In genomic region chr11:69518081-69518950, GRCh38 we compare ENCODE assay signal across 25 cellular contexts. TPM values are rescaled to one million over a fixed set of nuclear protein-coding genes. Genes with fewer than 3 reads are reported as not detected.
DNase-seq lines count a peak whose midpoint lies in the region; ATAC-seq and TF ChIP-seq lines count a peak whose summit lies in the region.
"Had no signal": no experiment of that assay in that cellular context is flagged by ENCODE, and none has a peak within 500 bp of the region (broad histone marks: within the 10 kb centered on the region; RNA-seq: fewer than 3 reads in every experiment).

No MANE protein-coding gene starts in this region.

- ATAC-seq in activated T-helper 17 cell treated with anti-CD3 and anti-CD28 coated beads, Interleukin-2, amount 50 U/mL, for 72 hours (replicated peaks), result no peak
- ATAC-seq in GM21515 (IDR thresholded peaks at IDR 0.05; ENCODE audit: unreplicated experiment), result no peak
- ATAC-seq: gastrocnemius medialis, T-cell had no signal

- H3K4me3 Mint-ChIP-seq in activated T-helper 17 cell treated with anti-CD3 and anti-CD28 coated beads, Interleukin-2, amount 50 U/mL, for 72 hours, result no peak overlapping the region
- H3K4me3 Mint-ChIP-seq: activated naive CD8-positive, alpha-beta T cell treated with anti-CD3 and anti-CD28 coated beads, Interleukin-2, amount 10 ng/mL, durations not matched to agents 7 days and 5 days; H9; T-cell had no signal

- TF ChIP-seq CTCF in AG10803 (conservative IDR thresholded peaks at IDR 0.05; ENCODE audit: low read length) (no peak), cardiac fibroblast (IDR thresholded peaks at IDR 0.05; ENCODE audit: low read depth, low read length) (no peak)

- peaks cover 29% of the 10 kb centered on the region for H3K27me3 Mint-ChIP-seq in activated T-helper 17 cell treated with anti-CD3 and anti-CD28 coated beads, Interleukin-2, amount 50 U/mL, for 72 hours

- H3K9me3 Mint-ChIP-seq in activated T-helper 17 cell treated with anti-CD3 and anti-CD28 coated beads, Interleukin-2, amount 50 U/mL, for 72 hours, result peaks cover 11% of the 10 kb centered on the region

- DNase-seq in AG10803 (ENCODE audit: low read depth), result peak; percentile 93
- peak; percentile 86 for DNase-seq in HT1080 (ENCODE audit: low read depth)
- peak; percentile 88 to 98 for DNase-seq in cardiac fibroblast (ENCODE audit: low read depth in 2 of 2)
- peak; percentile 71 for DNase-seq in non-pigmented ciliary epithelial cell (ENCODE audit: low read depth)
- no peak for DNase-seq in foreskin melanocyte
- DNase-seq in DMS53 (lab: John Stamatoyannopoulos, UW), result no peak
- DNase-seq: activated CD8-positive, alpha-beta memory T cell treated with anti-CD3 and anti-CD28 coated beads for 24 hours; activated naive CD8-positive, alpha-beta T cell treated with anti-CD3 and anti-CD28 coated beads, Interleukin-2, amount 10 ng/mL, durations not matched to agents 7 days and 5 days; cerebellar nuclear complex; gastrocnemius medialis; H9; NCI-H146; NCI-H446; ovary; Right ventricle myocardium superior; sigmoid colon; stimulated activated CD4-positive, alpha-beta T cell treated with anti-CD3 and anti-CD28 coated beads, Interleukin-2, amount 100 ng/mL, for 48 hours; T-cell; uterus had no signal

- H3K27ac Mint-ChIP-seq in activated T-helper 17 cell treated with anti-CD3 and anti-CD28 coated beads, Interleukin-2, amount 50 U/mL, for 72 hours, result no peak overlapping the region
- H3K27ac Mint-ChIP-seq: activated naive CD8-positive, alpha-beta T cell treated with anti-CD3 and anti-CD28 coated beads, Interleukin-2, amount 10 ng/mL, durations not matched to agents 7 days and 5 days; H9; T-cell had no signal

- H3K4me3 ChIP-seq in AG10803 (ENCODE audit: low read length) (no peak overlapping the region), cardiac fibroblast (replicated peaks in 1 of 2; ENCODE audit: low read depth in 2 of 2, low read length in 2 of 2) (no peak overlapping the region)
- H3K4me3 ChIP-seq: gastrocnemius medialis, ovary, sigmoid colon, uterus had no signal

- no peaks in the 10 kb centered on the region for H3K36me3 Mint-ChIP-seq in activated T-helper 17 cell treated with anti-CD3 and anti-CD28 coated beads, Interleukin-2, amount 50 U/mL, for 72 hours (ENCODE audit: low read depth)
- H3K36me3 Mint-ChIP-seq: T-cell had no signal

- H3K4me1 Mint-ChIP-seq in activated T-helper 17 cell treated with anti-CD3 and anti-CD28 coated beads, Interleukin-2, amount 50 U/mL, for 72 hours, result no peaks in the 10 kb centered on the region
- H3K4me1 Mint-ChIP-seq: activated naive CD8-positive, alpha-beta T cell treated with anti-CD3 and anti-CD28 coated beads, Interleukin-2, amount 10 ng/mL, durations not matched to agents 7 days and 5 days; T-cell had no signal

RNA-seq across cellular contexts. Expression of gene LINC01488, which starts 36.9 kb away (rescaled TPM):
- not detected in 2 replicates for total RNA-seq in HT1080 (2014; rRNA removed; shearing (Covaris generic))
- polyA plus RNA-seq in HT1080 (2015; cell fraction: cytosol; rRNA removed), result not detected in 2 replicates
- not detected in 2 replicates for polyA plus RNA-seq in HT1080 (2015; cell fraction: nucleus; rRNA removed)
- not detected for total RNA-seq in activated T-helper 17 cell treated with anti-CD3 and anti-CD28 coated beads, Interleukin-2, amount 50 U/mL, for 72 hours
- total RNA-seq: activated naive CD8-positive, alpha-beta T cell treated with anti-CD3 and anti-CD28 coated beads, Interleukin-2, amount 10 ng/mL, durations not matched to agents 7 days and 5 days; gastrocnemius medialis; H9; lower leg skin; myocyte; ovary; subcutaneous adipose tissue; T-cell; uterus had no signal
- polyA plus RNA-seq: BJ, ovary, sigmoid colon had no signal

Comparison
In these comparisons a context has a peak if more than half of its experiments do, and no peak if none do; other contexts are left out.
1. DNase-seq: peak in AG10803 (single experiment), HT1080 (single experiment), cardiac fibroblast (2 of 2) and non-pigmented ciliary epithelial cell (single experiment); none in foreskin melanocyte (single experiment) and DMS53 (single experiment).